Comparison of ENCODE assay signal across 1 cellular context in genomic region chr3:51538115-51538458, GRCh38.
TF ChIP-seq lines count a peak whose summit lies in the region.

No MANE protein-coding gene starts in this region.

TF ChIP-seq in HEK293, 187 proteins besides CTCF, POLR2A, EP300 and RAD21 (continued from another document):
- TF ChIP-seq ZBTB6 (tag by site-specific recombination; IDR thresholded peaks at IDR 0.05): no peak
